13 cellular contexts compared by ENCODE assay signal in the genomic region with DNA sequence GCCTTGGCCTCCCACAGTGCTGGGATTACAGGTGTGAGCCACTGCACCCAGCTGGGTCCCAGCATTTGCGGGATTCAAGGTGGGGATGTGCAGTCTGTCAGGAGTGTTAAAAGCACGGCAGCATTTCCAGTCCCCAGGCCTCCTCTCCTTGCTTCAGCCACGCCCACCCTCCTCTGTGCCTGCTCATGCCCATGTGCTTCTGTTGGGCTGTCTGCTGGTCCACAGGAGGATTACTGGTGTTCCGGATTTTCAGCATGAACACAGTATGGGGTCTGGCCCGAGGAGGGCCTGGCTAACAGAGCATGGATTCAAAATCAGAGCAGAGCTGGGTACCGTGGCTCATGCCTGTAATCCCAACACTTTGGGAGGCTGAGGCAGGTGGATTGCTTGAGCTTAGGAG. TPM values are rescaled to one million over a fixed set of nuclear protein-coding genes. Genes with fewer than 3 reads are reported as not detected.
A peak's percentile ranks its signal among the peaks of the same experiment; 100 is the strongest.
DNase-seq lines count a peak whose midpoint lies in the region; ATAC-seq, FAIRE-seq and TF ChIP-seq lines count a peak whose summit lies in the region.
"Had no signal": no experiment of that assay in that cellular context is flagged by ENCODE, and none has a peak within 500 bp of the region (broad histone marks: within the 10 kb centered on the region; RNA-seq: fewer than 3 reads in every experiment).

No MANE protein-coding gene starts in this region.

- H3K4me1 ChIP-seq in A549: peaks cover 43% of the 10 kb centered on the region
- H3K4me1 ChIP-seq in breast epithelium: peaks cover 20 to 39% of the 10 kb centered on the region in 2 donors
- H3K4me1 ChIP-seq: BE2C had no signal

- peaks cover 8% of the 10 kb centered on the region for H3K27me3 Mint-ChIP-seq in neural crest cell (ENCODE audit: low read depth)

- DNase-seq in A549 (ENCODE audit: low read depth in 1 of 2, low spot score in 1 of 2) (no peak), HL-60 (ENCODE audit: low read depth in 1 of 2, low spot score in 1 of 2) (no peak), breast epithelium (ENCODE audit: low spot score in 2 of 2) (no peak), neural crest cell (ENCODE audit: low read depth, low spot score) (no peak), ureter (ENCODE audit: low spot score) (no peak), RPMI8226 (no peak), posterior vena cava (ENCODE audit: low spot score) (no peak)
- DNase-seq: BE2C, GDM1, left ventricle myocardium inferior, NCI-H1694 treated with DMSO at 0.1 percent for 48 hours had no signal

- H3K9me3 ChIP-seq in A549 (no peaks in the 10 kb centered on the region), breast epithelium (no peaks in the 10 kb centered on the region)
- H3K9me3 ChIP-seq: BE2C, left ventricle myocardium inferior had no signal

- FAIRE-seq in A549 (lab: Jason Lieb, UNC): no peak

- H3K4me3 ChIP-seq in A549 (no peak overlapping the region), HL-60 (replicated peaks; ENCODE audit: insufficient read depth, low read length) (no peak overlapping the region), breast epithelium (no peak overlapping the region)
- H3K4me3 ChIP-seq: left ventricle myocardium inferior, SJSA1 had no signal

- CTCF ChIA-PET in A549 (lab: Yijun Ruan, JAX): interaction anchor here (1.1 to 1.7 kb wide), 4 partner anchors 10 to 62 kb away, joined by 3 to 5 read pairs (median 4); a partner anchor contains a TSS

- ATAC-seq in A549 (no peak), GM19397 (IDR thresholded peaks at IDR 0.05; ENCODE audit: unreplicated experiment) (no peak)

- no peaks in the 10 kb centered on the region for H3K9me3 Mint-ChIP-seq in neural crest cell

- H3K4me2 ChIP-seq in A549: no peak overlapping the region; the same call in 2 of the 3 replicates

- TF ChIP-seq RAD21 in A549 (conservative IDR thresholded peaks at IDR 0.05 in 1 of 2, IDR thresholded peaks at IDR 0.05 in 1 of 2): no peak

- H3K36me3 ChIP-seq in breast epithelium: no peaks in the 10 kb centered on the region

- 93% methylated on average over 6 of the region's 6 CpGs for WGBS in A549 (ENCODE audit: missing lambda C conversion rate)

- H3K27ac ChIP-seq in A549: peak overlapping the region; percentile 81 to 88; a peak in 5 of 6 replicates
- peak overlapping the region; percentile 24; the same call in 1 of the 2 replicates for H3K27ac ChIP-seq in HL-60 (replicated peaks)
- peak overlapping the region; percentile 93 to 98 for H3K27ac ChIP-seq in breast epithelium
- H3K27ac ChIP-seq: SJSA1 had no signal

- H3K27me3 ChIP-seq in HL-60 (ENCODE audit: insufficient read depth, poor library complexity, severe bottlenecking) (no peaks in the 10 kb centered on the region), breast epithelium (peaks cover 0 to 3% of the 10 kb centered on the region in 2 donors)
- H3K27me3 ChIP-seq: SJSA1 had no signal

- H3K4me1 Mint-ChIP-seq in neural crest cell: peaks cover 10% of the 10 kb centered on the region

- peak overlapping the region; percentile 79 for H3K4me3 Mint-ChIP-seq in neural crest cell

- intact Hi-C loops in breast epithelium (cut with DNase I; ENCODE audit: low total_unique reads): no loop called here
- intact Hi-C loops in posterior vena cava (cut with DNase I): no loop called here

- TF ChIP-seq POLR2A in A549 (IDR thresholded peaks at IDR 0.05; ENCODE audit: low read length) (no peak), breast epithelium (IDR thresholded peaks at IDR 0.05) (no peak)

- no peaks in the 10 kb centered on the region for H3K36me3 Mint-ChIP-seq in neural crest cell (ENCODE audit: low read depth)

- TF ChIP-seq CTCF in A549 (IDR thresholded peaks at IDR 0.05) (no peak), HL-60 (IDR thresholded peaks at IDR 0.05; ENCODE audit: insufficient read depth, low read length) (no peak), breast epithelium (IDR thresholded peaks at IDR 0.05) (no peak), neural crest cell (conservative IDR thresholded peaks at IDR 0.05) (no peak)

- H3K27ac Mint-ChIP-seq in neural crest cell (ENCODE audit: unreplicated experiment): no peak overlapping the region

- POLR2A ChIA-PET in A549 (lab: Yijun Ruan, JAX): interaction anchor here (0.5 kb wide), 1 partner anchor 20 kb away, joined by 4 read pairs; no protein-coding TSS in a partner anchor

- no peak for TF ChIP-seq EP300 in A549 (IDR thresholded peaks at IDR 0.05)

TF ChIP-seq in A549, 52 proteins besides CTCF, POLR2A, EP300 and RAD21:
- TF ChIP-seq CBX2 (IDR thresholded peaks at IDR 0.05; ENCODE audit: borderline replicate concordance, low read depth): no peak
- no peak for TF ChIP-seq TFCP2L1 (CRISPR knock-in tag; IDR thresholded peaks at IDR 0.05)
- no peak for TF ChIP-seq ZFP36 (IDR thresholded peaks at IDR 0.05; ENCODE audit: borderline replicate concordance, partially characterized antibody)
- no peak for TF ChIP-seq NPAS2 (CRISPR knock-in tag; IDR thresholded peaks at IDR 0.05; ENCODE audit: borderline replicate concordance)
- no peak for TF ChIP-seq SMC3 (IDR thresholded peaks at IDR 0.05)
- TF ChIP-seq EHF (CRISPR knock-in tag; IDR thresholded peaks at IDR 0.05): no peak
- no peak for TF ChIP-seq MAZ (IDR thresholded peaks at IDR 0.05; ENCODE audit: borderline replicate concordance, low read depth, low read length)

RNA-seq across cellular contexts. Expression of a gene that starts 5.5 kb away (rescaled TPM):
- polyA plus RNA-seq in A549 (2011; rRNA removed) (20.7 and 23.8 TPM in 2 replicates), A549 (2017; fragmentation: RNase III; extraction: RNeasy Plus Mini Kit Qiagen cat#74134 plus additional on column Dnase treatment) (20.6 to 22.5 TPM (median 22.0 TPM) in 3 replicates)
- 39.7 and 49.8 TPM in 2 replicates for polyA plus RNA-seq in A549 (2012; cell fraction: cytosol; rRNA removed)
- polyA plus RNA-seq in A549 (2012; cell fraction: nucleus; rRNA removed): 268 and 290 TPM in 2 replicates
- polyA minus RNA-seq in A549 (2011; rRNA and poly(A)+ RNA removed): 25.8 and 32.7 TPM in 2 replicates
- total RNA-seq in breast epithelium (100 to 1,000 TPM in 1 of 3 donors, 10 to 100 TPM in 2; 23.8 to 122 (median 57.0) TPM), neural crest cell (18.1 and 20.1 TPM in 2 replicates), ureter (118 TPM), posterior vena cava (10 to 100 TPM; 14.9 to 18.0 TPM)

RNA-seq across cellular contexts. Expression of a gene that starts 7.9 kb away (rescaled TPM):
- polyA plus RNA-seq in A549 (2011; rRNA removed) (33.6 and 41.3 TPM in 2 replicates), A549 (2017; fragmentation: RNase III; extraction: RNeasy Plus Mini Kit Qiagen cat#74134 plus additional on column Dnase treatment) (45.6 to 52.9 TPM (median 48.0 TPM) in 3 replicates)
- 47.5 and 56.3 TPM in 2 replicates for polyA plus RNA-seq in A549 (2012; cell fraction: cytosol; rRNA removed)
- 181 and 185 TPM in 2 replicates for polyA plus RNA-seq in A549 (2012; cell fraction: nucleus; rRNA removed)
- polyA minus RNA-seq in A549 (2011; rRNA and poly(A)+ RNA removed): 68.5 and 82.6 TPM in 2 replicates
- total RNA-seq in breast epithelium (100 to 1,000 TPM in 1 of 3 donors, 10 to 100 TPM in 2; 63.7 to 113 (median 91.2) TPM), neural crest cell (163 and 167 TPM in 2 replicates), ureter (126 TPM), posterior vena cava (10 to 100 TPM; 56.2 to 59.6 TPM)

RNA-seq across cellular contexts. Expression of a gene that starts 20.6 kb away (rescaled TPM):
- 16.0 and 19.6 TPM in 2 replicates for polyA plus RNA-seq in A549 (2011; rRNA removed)
- polyA plus RNA-seq in A549 (2012; cell fraction: cytosol; rRNA removed): 42.7 and 47.2 TPM in 2 replicates
- polyA plus RNA-seq in A549 (2012; cell fraction: nucleus; rRNA removed): 66.6 and 82.2 TPM in 2 replicates
- polyA plus RNA-seq in A549 (2017; fragmentation: RNase III; extraction: RNeasy Plus Mini Kit Qiagen cat#74134 plus additional on column Dnase treatment): 35.7 to 38.7 TPM (median 37.5 TPM) in 3 replicates
- polyA minus RNA-seq in A549 (2011; rRNA and poly(A)+ RNA removed): 14.8 and 16.1 TPM in 2 replicates
- 10 to 100 TPM in 2 of 3 donors, 1 to 10 TPM in 1; 9.4 to 17.7 (median 16.5) TPM for total RNA-seq in breast epithelium
- total RNA-seq in neural crest cell: 71.9 and 72.6 TPM in 2 replicates
- 26.3 TPM for total RNA-seq in ureter
- 10 to 100 TPM in 1 of 2 donors, 1 to 10 TPM in 1; 9.1 to 11.0 TPM for total RNA-seq in posterior vena cava

RNA-seq across cellular contexts. Expression of a gene that starts 32.2 kb away (rescaled TPM):
- 26.7 and 28.2 TPM in 2 replicates for polyA plus RNA-seq in A549 (2011; rRNA removed)
- polyA plus RNA-seq in A549 (2012; cell fraction: cytosol; rRNA removed): 43.3 and 46.0 TPM in 2 replicates
- polyA plus RNA-seq in A549 (2012; cell fraction: nucleus; rRNA removed): 131 and 139 TPM in 2 replicates
- 28.8 to 35.2 TPM (median 33.4 TPM) in 3 replicates for polyA plus RNA-seq in A549 (2017; fragmentation: RNase III; extraction: RNeasy Plus Mini Kit Qiagen cat#74134 plus additional on column Dnase treatment)
- polyA minus RNA-seq in A549 (2011; rRNA and poly(A)+ RNA removed): 18.9 and 20.0 TPM in 2 replicates
- 10 to 100 TPM; 23.4 to 47.5 (median 45.1) TPM for total RNA-seq in breast epithelium
- 59.0 and 63.0 TPM in 2 replicates for total RNA-seq in neural crest cell
- total RNA-seq in ureter: 43.4 TPM
- 10 to 100 TPM; 15.9 to 17.7 TPM for total RNA-seq in posterior vena cava

RNA-seq across cellular contexts. Expression of a gene that starts 59.3 kb away (rescaled TPM):
- 19.2 and 19.7 TPM in 2 replicates for polyA plus RNA-seq in A549 (2011; rRNA removed)
- 106 and 120 TPM in 2 replicates for polyA plus RNA-seq in A549 (2012; cell fraction: cytosol; rRNA removed)
- polyA plus RNA-seq in A549 (2012; cell fraction: nucleus; rRNA removed): 47.7 and 82.7 TPM in 2 replicates
- 51.0 to 54.4 TPM (median 52.4 TPM) in 3 replicates for polyA plus RNA-seq in A549 (2017; fragmentation: RNase III; extraction: RNeasy Plus Mini Kit Qiagen cat#74134 plus additional on column Dnase treatment)
- polyA minus RNA-seq in A549 (2011; rRNA and poly(A)+ RNA removed): 4.2 and 6.5 TPM in 2 replicates
- total RNA-seq in breast epithelium: 10 to 100 TPM; 45.4 to 71.8 (median 65.4) TPM
- 40.9 and 42.0 TPM in 2 replicates for total RNA-seq in neural crest cell
- 38.2 TPM for total RNA-seq in ureter
- total RNA-seq in posterior vena cava: 10 to 100 TPM; 24.4 to 27.3 TPM

Comparison
In these comparisons a context has a peak if more than half of its experiments do, and no peak if none do; other contexts are left out.
1. H3K27ac ChIP-seq: peak in every context shown above with its lines; median percentile 96 in breast epithelium; 84 in A549; 24 in HL-60.